In the genomic region with DNA sequence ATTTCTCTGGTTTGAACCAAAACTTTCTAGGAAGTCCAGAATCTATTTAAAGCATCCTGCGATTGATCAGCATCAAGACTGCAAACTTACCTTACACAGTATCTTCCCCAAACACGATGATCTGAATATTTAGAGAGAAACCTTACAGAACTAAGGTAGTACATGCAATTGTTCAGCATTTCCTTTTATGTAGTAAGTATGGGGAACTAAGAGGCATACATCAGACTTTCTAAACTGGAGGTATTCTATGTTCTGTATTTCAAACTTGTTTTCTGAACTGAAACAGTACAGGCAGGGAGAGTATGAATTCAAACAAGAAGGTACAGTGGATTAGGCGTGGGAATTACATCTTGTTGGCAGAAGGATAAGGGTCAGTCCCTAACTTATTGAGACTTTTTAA, we compare ENCODE assay signal across 7 cellular contexts.
ATAC-seq lines count a peak whose summit lies in the region.

OR2T27 (minus strand) TSS at position 175 of the 400 bp plus-strand sequence. CDS start 4,644 bp downstream, outside the sequence.

- ATAC-seq in GM18498 (IDR thresholded peaks at IDR 0.05; ENCODE audit: unreplicated experiment) (peak; percentile 79), GM18519 (IDR thresholded peaks at IDR 0.05; ENCODE audit: low FRiP score, unreplicated experiment) (peak; percentile 44), GM19324 (IDR thresholded peaks at IDR 0.05; ENCODE audit: low FRiP score, unreplicated experiment) (peak; percentile 46), GM21447 (IDR thresholded peaks at IDR 0.05; ENCODE audit: unreplicated experiment) (peak; percentile 39), GM21786 (IDR thresholded peaks at IDR 0.05; ENCODE audit: unreplicated experiment) (peak; percentile 65), HG03025 (IDR thresholded peaks at IDR 0.05; ENCODE audit: low FRiP score, unreplicated experiment) (peak; percentile 68), HG03432 (IDR thresholded peaks at IDR 0.05; ENCODE audit: unreplicated experiment) (peak; percentile 70)

Comparison
In these comparisons a context has a peak if more than half of its experiments do, and no peak if none do; other contexts are left out.
1. Peak in every context shown above with its lines: ATAC-seq.